In the genomic region with DNA sequence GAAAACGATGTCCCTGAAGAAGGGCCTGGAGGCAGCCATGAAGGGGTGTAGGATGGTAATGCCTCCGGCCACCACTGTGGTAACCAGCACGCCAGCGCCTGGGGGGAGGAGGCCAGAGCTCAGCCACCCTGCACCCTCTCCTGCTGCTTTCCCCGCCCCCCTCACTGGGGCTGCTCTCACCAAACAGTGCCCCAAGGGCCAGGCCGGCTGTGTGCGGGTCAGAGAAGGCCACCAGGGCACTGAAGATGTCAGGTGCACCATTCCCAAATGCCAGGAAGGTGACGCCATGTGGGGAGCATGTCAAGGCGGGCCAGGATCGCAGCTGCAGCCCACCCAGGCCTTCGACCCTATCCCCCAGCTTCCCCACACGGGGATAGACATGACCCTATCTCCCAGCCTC, we compare ENCODE assay signal across 29 cellular contexts.
"Had no signal": no experiment of that assay in that cellular context is flagged by ENCODE, and none has a peak within 500 bp of the region (broad histone marks: within the 10 kb centered on the region; RNA-seq: fewer than 3 reads in every experiment).

No MANE protein-coding gene starts in this region.

- H3K36me3 ChIP-seq: neural progenitor cell, ovary had no signal

- H3K27ac ChIP-seq: left lung, lower lobe of right lung, neural progenitor cell, ovary, skin epidermis, suprapubic skin, thoracic aorta, tibial artery, upper lobe of right lung had no signal

- H3K4me1 ChIP-seq: left lung, lower lobe of right lung, suprapubic skin, tibial artery, upper lobe of right lung had no signal

- H2AFZ ChIP-seq: neural progenitor cell had no signal

- H3K4me3 ChIP-seq: left lung, lower lobe of right lung, neural progenitor cell, ovary, skin epidermis, suprapubic skin, thoracic aorta, tibial artery, upper lobe of right lung had no signal

- DNase-seq: hippocampal formation; kidney glomerular epithelial cell; left colon; left lung; lower lobe of right lung; mammary epithelial cell; mesenchymal stem cell; naive thymus-derived CD8-positive, alpha-beta T cell; ovary; retina; stimulated activated CD4-positive, alpha-beta T cell treated with anti-CD3 and anti-CD28 coated beads, Interleukin-12 subunit alpha, Interleukin-12 subunit beta, amount 100 ng/mL, for 4 hours; stimulated activated CD4-positive, alpha-beta T cell treated with anti-CD3 and anti-CD28 coated beads, Interleukin-15, amount 100 ng/mL, for 24 hours; stimulated activated CD4-positive, alpha-beta T cell treated with anti-CD3 and anti-CD28 coated beads, Interleukin-2, amount 100 ng/mL, for 24 hours; stimulated activated CD4-positive, alpha-beta T cell treated with anti-CD3 and anti-CD28 coated beads, Interleukin-4, amount 100 ng/mL, for 1 hour; stimulated activated naive CD4-positive, alpha-beta T cell; tibial artery; trophoblast cell; upper lobe of right lung had no signal

- H3K4me1 Mint-ChIP-seq: nephron had no signal

- H3K4me2 ChIP-seq: neural progenitor cell had no signal

- H3K27me3 Mint-ChIP-seq: naive thymus-derived CD8-positive, alpha-beta T cell; progenitor cell of endocrine pancreas; stimulated activated naive CD8-positive, alpha-beta T cell treated with anti-CD3 and anti-CD28 coated beads, Interleukin-15, Interleukin-2, amounts not matched to agents 100 ng/mL and 50 ng/mL, for 24 hours had no signal

- H3K9ac ChIP-seq: neural progenitor cell had no signal

- H3K27ac Mint-ChIP-seq: naive thymus-derived CD8-positive, alpha-beta T cell; nephron; neural progenitor cell; progenitor cell of endocrine pancreas; stimulated activated naive CD8-positive, alpha-beta T cell treated with anti-CD3 and anti-CD28 coated beads, Interleukin-15, Interleukin-2, amounts not matched to agents 100 ng/mL and 50 ng/mL, for 24 hours had no signal

- FAIRE-seq: keratinocyte, urothelium cell line had no signal

- H3K27me3 ChIP-seq: left lung, neural progenitor cell, ovary, suprapubic skin, tibial artery, upper lobe of right lung had no signal

- ATAC-seq: left colon; left lung; lower lobe of right lung; naive thymus-derived CD8-positive, alpha-beta T cell; right cardiac atrium; sciatic nerve; upper lobe of right lung had no signal

- H3K9me3 ChIP-seq: left lung, lower lobe of right lung, ovary, suprapubic skin, thoracic aorta, tibial artery, upper lobe of right lung had no signal

- H3K4me3 Mint-ChIP-seq: naive thymus-derived CD8-positive, alpha-beta T cell; nephron; neural progenitor cell; stimulated activated naive CD8-positive, alpha-beta T cell treated with anti-CD3 and anti-CD28 coated beads, Interleukin-15, Interleukin-2, amounts not matched to agents 100 ng/mL and 50 ng/mL, for 24 hours had no signal
